Comparison of ENCODE assay signal across 19 cellular contexts in the genomic region with DNA sequence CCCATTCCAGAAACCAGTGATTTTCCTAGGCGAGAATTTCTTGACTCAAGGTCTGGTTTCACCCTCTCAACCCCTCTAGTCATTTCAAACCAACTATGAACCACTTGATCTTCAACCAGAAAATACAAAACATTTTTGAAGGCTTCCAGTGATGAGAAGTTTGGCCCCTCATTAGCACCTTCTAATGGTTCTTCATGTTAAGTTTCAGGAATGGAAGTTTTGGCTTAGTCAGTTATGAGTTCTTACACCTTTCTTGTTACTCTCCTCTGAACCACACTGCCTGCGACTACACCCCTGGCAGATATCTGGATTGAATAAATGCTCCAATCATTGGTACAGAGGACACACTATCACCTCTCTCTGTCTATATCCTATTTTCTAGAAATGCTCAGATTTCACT.
"Had no signal": no experiment of that assay in that cellular context is flagged by ENCODE, and none has a peak within 500 bp of the region (broad histone marks: within the 10 kb centered on the region; RNA-seq: fewer than 3 reads in every experiment).

No MANE protein-coding gene starts in this region.

- H3K4me1 ChIP-seq: colonic mucosa, lower lobe of right lung, parathyroid adenoma, suprapubic skin had no signal

- H3K4me3 ChIP-seq: colonic mucosa, lower lobe of right lung, suprapubic skin had no signal

- H3K27ac ChIP-seq: colonic mucosa, lower lobe of right lung, neutrophil, parathyroid adenoma, suprapubic skin had no signal

- DNase-seq: activated CD4-positive, alpha-beta T cell treated with anti-CD3 and anti-CD28 coated beads, Interleukin-2, amount 50 U/mL, for 48 hours; activated CD8-positive, alpha-beta memory T cell treated with anti-CD3 and anti-CD28 coated beads, Interleukin-2, amount 50 U/mL, for 4 hours; activated gamma-delta T cell; amniotic stem cell; caudate nucleus; colonic mucosa; left colon; lower lobe of right lung; midbrain; SHP77 treated with DMSO at 0.1 percent for 48 hours; stimulated activated CD4-positive, alpha-beta T cell treated with anti-CD3 and anti-CD28 coated beads, Interleukin-1b, Interleukin-23, amount 100 ng/mL, for 48 hours; stimulated activated naive CD4-positive, alpha-beta T cell; T-helper 2 cell; trophoblast cell had no signal

- H3K36me3 Mint-ChIP-seq: WTC11 had no signal

- H3K27me3 ChIP-seq: colonic mucosa, suprapubic skin had no signal

- H3K9me3 Mint-ChIP-seq: WTC11 had no signal

- H3K36me3 ChIP-seq: colonic mucosa, lower lobe of right lung, neutrophil, suprapubic skin had no signal

- H3K27ac Mint-ChIP-seq: WTC11 had no signal

- ATAC-seq: esophagus mucosa, left colon, lower lobe of right lung, WTC11 had no signal

- H3K9me3 ChIP-seq: colonic mucosa, lower lobe of right lung, neutrophil, suprapubic skin had no signal

- H3K4me3 Mint-ChIP-seq: WTC11 had no signal
